In the genomic region with DNA sequence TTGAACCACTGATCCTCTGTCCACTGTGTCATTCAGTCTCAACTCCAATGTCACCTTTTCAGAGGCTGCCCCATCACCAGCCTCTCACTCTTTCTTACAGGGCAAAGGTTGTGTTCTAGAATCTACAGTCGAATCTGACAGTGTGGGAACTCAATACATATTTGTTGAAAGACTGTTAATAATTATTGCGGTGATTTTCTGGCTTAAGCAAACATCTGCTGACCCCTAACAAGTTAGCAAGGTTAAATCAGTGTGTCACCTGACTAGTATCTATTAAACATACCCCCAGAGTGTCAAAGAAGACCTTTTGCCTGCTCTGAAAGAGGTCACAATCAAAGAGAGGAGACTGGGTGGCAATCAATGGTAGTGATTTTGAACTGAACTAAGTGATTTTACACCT, we compare ENCODE assay signal across 8 cellular contexts. TPM values are rescaled to one million over a fixed set of nuclear protein-coding genes. Genes with fewer than 3 reads are reported as not detected.
"Had no signal": no experiment of that assay in that cellular context is flagged by ENCODE, and none has a peak within 500 bp of the region (broad histone marks: within the 10 kb centered on the region; RNA-seq: fewer than 3 reads in every experiment).

No MANE protein-coding gene starts in this region.

- DNase-seq: IMR-90, KBM-7, KG1 had no signal

- H3K4me2 ChIP-seq: KMS-11 had no signal

- H3K9ac ChIP-seq: KMS-11 had no signal

- H3K27ac ChIP-seq: HL-60, KMS-11 had no signal

- FAIRE-seq: HTR-8/SVneo had no signal

RNA-seq across cellular contexts. Expression of a gene that starts 41.9 kb away (rescaled TPM):
- total RNA-seq: HT-29 had no signal
- polyA plus RNA-seq: IgD-negative memory B cell had no signal
